In the genomic region with DNA sequence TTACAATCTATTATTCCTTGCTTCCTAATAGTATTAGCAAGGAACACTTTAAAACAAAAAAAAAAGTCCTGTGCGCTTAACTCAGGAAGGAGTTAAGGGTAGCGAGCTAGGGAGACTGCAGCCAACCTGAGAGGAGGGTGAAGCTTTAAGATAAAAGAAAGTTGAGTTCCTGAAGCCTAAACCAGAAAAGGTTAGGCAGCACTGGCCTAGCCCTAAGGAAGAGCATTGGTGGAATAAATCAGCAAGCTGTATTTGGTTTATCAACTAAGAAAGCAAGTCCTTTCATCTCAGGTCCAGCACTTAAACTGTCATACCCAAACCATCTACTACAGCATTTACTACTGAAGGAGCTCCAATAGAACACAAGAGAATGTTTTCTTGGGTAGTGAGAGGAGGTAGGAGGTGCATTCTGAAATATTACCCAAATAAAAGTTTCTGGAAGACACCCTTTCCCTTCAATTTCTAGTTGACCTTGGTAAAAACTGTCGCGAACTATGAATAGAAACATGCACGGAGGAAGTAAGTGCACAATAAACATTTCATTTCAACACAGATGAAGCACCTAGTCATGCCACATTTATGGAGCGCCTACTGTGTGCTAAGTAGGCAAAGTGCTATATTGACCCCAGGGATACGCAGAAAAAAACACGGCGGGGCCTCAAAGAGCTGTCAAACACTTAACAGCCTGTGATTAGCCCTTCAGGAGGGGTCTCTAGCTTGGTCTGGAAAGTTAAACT, we compare ENCODE assay signal across 8 cellular contexts. TPM values are rescaled to one million over a fixed set of nuclear protein-coding genes. Genes with fewer than 3 reads are reported as not detected.
DNase-seq lines count a peak whose midpoint lies in the region; ATAC-seq and TF ChIP-seq lines count a peak whose summit lies in the region.

No MANE protein-coding gene starts in this region.

- peaks cover 17% of the 10 kb centered on the region for H3K4me1 ChIP-seq in effector memory CD4-positive, alpha-beta T cell (ENCODE audit: control insufficient read depth, insufficient read depth, low read length, poor library complexity, severe bottlenecking)
- no peaks in the 10 kb centered on the region for H3K4me1 ChIP-seq in neural progenitor cell

- no peaks in the 10 kb centered on the region for H3K79me2 ChIP-seq in neural progenitor cell (ENCODE audit: low read depth)

- in situ Hi-C loops in Caki2 (cut with HindIII; ENCODE audit: low pct_unique_long_range_greater_than_20kb, low sequenced_read_pairs), result no loop called here

- peak overlapping the region; percentile 92 for H3K4me3 Mint-ChIP-seq in neural progenitor cell

- peak overlapping the region; percentile 51 for H3K27ac ChIP-seq in effector memory CD4-positive, alpha-beta T cell (ENCODE audit: insufficient read depth, low read length, poor library complexity, severe bottlenecking)
- H3K27ac ChIP-seq in neural progenitor cell, result no peak overlapping the region

- TF ChIP-seq CTCF in neural progenitor cell (IDR thresholded peaks at IDR 0.05), result no peak

- no peaks in the 10 kb centered on the region for H3K27me3 Mint-ChIP-seq in neural progenitor cell (ENCODE audit: insufficient read depth, low read depth)

- H3K9ac ChIP-seq in neural progenitor cell, result no peak overlapping the region

- DNase-seq in Caki2 (ENCODE audit: low read depth) (peak; percentile 10), MV-4-11 (lab: John Stamatoyannopoulos, UW) (peak; percentile 21), neural progenitor cell (ENCODE audit: low spot score) (no peak), NCI-H345 (lab: John Stamatoyannopoulos, UW) (no peak), COR-L47 (lab: John Stamatoyannopoulos, UW) (no peak)
- DNase-seq in effector memory CD4-positive, alpha-beta T cell, result no peak
- no peak for DNase-seq in activated CD4-positive, alpha-beta T cell treated with anti-CD3 and anti-CD28 coated beads, Interleukin-2, amount 50 U/mL, for 48 hours

- H3K4me1 Mint-ChIP-seq in neural progenitor cell, result peaks cover 18% of the 10 kb centered on the region

- no peak overlapping the region for H3K27ac Mint-ChIP-seq in neural progenitor cell

- H3K36me3 ChIP-seq in effector memory CD4-positive, alpha-beta T cell (ENCODE audit: control insufficient read depth, insufficient read depth, low read length), result peaks cover 9% of the 10 kb centered on the region
- H3K36me3 ChIP-seq in neural progenitor cell, result no peaks in the 10 kb centered on the region

- H3K27me3 ChIP-seq in effector memory CD4-positive, alpha-beta T cell (replicated peaks; ENCODE audit: control insufficient read depth, insufficient read depth, low read length, poor library complexity, severe bottlenecking), result no peaks in the 10 kb centered on the region
- H3K27me3 ChIP-seq in neural progenitor cell, result peaks cover 20% of the 10 kb centered on the region

- H3K9me3 Mint-ChIP-seq in neural progenitor cell, result no peaks in the 10 kb centered on the region

- H3K9me3 ChIP-seq in effector memory CD4-positive, alpha-beta T cell (ENCODE audit: control insufficient read depth, low read length), result no peaks in the 10 kb centered on the region
- no peaks in the 10 kb centered on the region for H3K9me3 ChIP-seq in neural progenitor cell (ENCODE audit: low read depth)

- no peak for ATAC-seq in GM21526 (IDR thresholded peaks at IDR 0.05; ENCODE audit: low FRiP score, unreplicated experiment)

- peak overlapping the region; percentile 78 for H3K4me2 ChIP-seq in neural progenitor cell

- H3F3A ChIP-seq in neural progenitor cell (ENCODE audit: low read depth), result peaks cover 25% of the 10 kb centered on the region

- H4K20me1 ChIP-seq in neural progenitor cell (ENCODE audit: low read depth), result peaks cover 11% of the 10 kb centered on the region

- H2AFZ ChIP-seq in neural progenitor cell (replicated peaks), result peak overlapping the region; percentile 91

- H3K36me3 Mint-ChIP-seq in neural progenitor cell, result no peaks in the 10 kb centered on the region

- peak overlapping the region; percentile 87 for H3K4me3 ChIP-seq in effector memory CD4-positive, alpha-beta T cell (ENCODE audit: insufficient read depth, low read depth, low read length, poor library complexity, severe bottlenecking)
- H3K4me3 ChIP-seq in neural progenitor cell, result peak overlapping the region; percentile 59

RNA-seq across cellular contexts. Expression of a gene that starts 1.3 kb away (rescaled TPM):
- 25.5 and 27.2 TPM in 2 replicates for total RNA-seq in Caki2 (2014; rRNA removed; shearing (Covaris generic); ENCODE audit: low replicate concordance)
- total RNA-seq in neural progenitor cell (ENCODE audit: low replicate concordance), result 1.9 and 2.6 TPM in 2 replicates

RNA-seq across cellular contexts. Expression of a gene that starts 17.9 kb away (rescaled TPM):
- total RNA-seq in Caki2 (2014; rRNA removed; shearing (Covaris generic); ENCODE audit: low replicate concordance), result 10.3 and 17.1 TPM in 2 replicates
- total RNA-seq in neural progenitor cell (ENCODE audit: low replicate concordance), result 26.5 and 49.2 TPM in 2 replicates

RNA-seq across cellular contexts. Expression of a gene that starts 44.5 kb away (rescaled TPM):
- total RNA-seq in Caki2 (2014; rRNA removed; shearing (Covaris generic); ENCODE audit: low replicate concordance), result 41.8 and 80.2 TPM in 2 replicates
- 158 and 200 TPM in 2 replicates for total RNA-seq in neural progenitor cell (ENCODE audit: low replicate concordance)

RNA-seq across cellular contexts. Expression of a gene that starts 44.8 kb away (rescaled TPM):
- 27.9 and 57.9 TPM in 2 replicates for total RNA-seq in Caki2 (2014; rRNA removed; shearing (Covaris generic); ENCODE audit: low replicate concordance)
- 21.8 and 49.4 TPM in 2 replicates for total RNA-seq in neural progenitor cell (ENCODE audit: low replicate concordance)

Comparison
In these comparisons a context has a peak if more than half of its experiments do, and no peak if none do; other contexts are left out.
1. DNase-seq: peak in Caki2 (single experiment) and MV-4-11 (single experiment); none in effector memory CD4-positive, alpha-beta T cell (0 of 3), neural progenitor cell (single experiment), activated CD4-positive, alpha-beta T cell treated with anti-CD3 and anti-CD28 coated beads, Interleukin-2, amount 50 U/mL, for 48 hours (0 of 2), NCI-H345 (single experiment) and COR-L47 (single experiment).